Comparison of ENCODE assay signal across 1 cellular context in the genomic region with DNA sequence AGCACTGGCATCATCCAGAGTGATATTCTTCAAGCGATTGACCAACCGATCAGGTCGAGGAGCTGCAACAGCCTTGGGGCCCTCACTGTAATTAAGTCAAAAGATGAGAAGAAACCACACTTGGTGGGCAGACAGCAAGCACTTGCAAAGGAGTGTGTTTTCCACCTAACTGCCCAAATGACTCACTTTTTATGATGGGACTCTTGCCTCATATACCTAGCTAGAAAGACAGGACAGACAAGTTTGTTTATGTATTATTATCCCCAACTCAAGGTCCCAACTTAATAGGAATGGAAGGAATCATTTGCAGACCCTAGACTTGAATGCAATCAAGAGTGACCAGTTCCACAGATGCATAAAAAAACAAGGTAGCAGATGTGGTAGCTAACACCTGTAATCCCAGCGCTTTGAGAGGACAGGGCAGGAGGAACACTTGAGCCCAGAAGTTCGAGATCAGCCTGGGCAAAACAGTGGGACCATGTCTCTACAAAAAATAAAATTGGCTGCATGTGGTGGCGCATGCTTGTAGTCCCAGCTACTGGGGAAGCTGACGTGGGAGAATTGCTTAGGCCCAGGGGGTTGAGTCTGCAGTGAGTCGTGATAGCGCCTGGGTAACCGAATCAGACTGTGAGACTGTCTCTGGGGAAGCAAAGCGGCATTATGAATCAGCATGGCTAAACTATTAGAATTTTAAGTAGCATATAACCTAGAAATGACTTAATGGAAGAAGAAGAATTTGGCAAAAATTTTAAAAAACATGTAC.
TF ChIP-seq lines count a peak whose summit lies in the region.

No MANE protein-coding gene starts in this region.

TF ChIP-seq in H1, 55 proteins besides CTCF, POLR2A, EP300 and RAD21:
- 0 out of 2 replicates have a peak, but pooled peaks have one; percentile 24 for TF ChIP-seq POLR2AphosphoS5 (IDR thresholded peaks at IDR 0.05; ENCODE audit: low read depth, low read length)
- TF ChIP-seq, protein P1, sequence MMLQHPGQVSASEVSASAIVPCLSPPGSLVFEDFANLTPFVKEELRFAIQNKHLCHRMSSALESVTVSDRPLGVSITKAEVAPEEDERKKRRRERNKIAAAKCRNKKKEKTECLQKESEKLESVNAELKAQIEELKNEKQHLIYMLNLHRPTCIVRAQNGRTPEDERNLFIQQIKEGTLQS (IDR thresholded peaks at IDR 0.05; ENCODE audit: insufficient read depth, low read depth, low read length), result no peak
